In genomic region chrX:129540068-129540653, GRCh38 we compare ENCODE assay signal across 8 cellular contexts. TPM values are rescaled to one million over a fixed set of nuclear protein-coding genes. Genes with fewer than 3 reads are reported as not detected.
DNase-seq lines count a peak whose midpoint lies in the region; ATAC-seq lines count a peak whose summit lies in the region.

TSS of gene OCRL (plus strand) at chrX:129540259. CDS start at chrX:129540440, 181 bp downstream.

- whole genome bisulfite sequencing in esophagus, 2 donors = 1 to 32% methylated on average over 35 to 45 of the region's 60 CpGs

- peaks cover 7% of the 10 kb centered on the region for H3K4me1 Mint-ChIP-seq in stimulated activated naive CD8-positive, alpha-beta T cell treated with anti-CD3 and anti-CD28 coated beads, Interleukin-15, amount 100 ng/mL, for 72 hours

- no peaks in the 10 kb centered on the region for H3K4me1 ChIP-seq in esophagus (ENCODE audit: control insufficient read depth in 2 of 2, insufficient read depth in 2 of 2, low read length in 1 of 2)
- peaks cover 5% of the 10 kb centered on the region for H3K4me1 ChIP-seq in mucosa of stomach (ENCODE audit: control insufficient read depth, insufficient read depth, low read length)

- H3K36me3 ChIP-seq in esophagus (ENCODE audit: control insufficient read depth in 2 of 2, insufficient read depth in 2 of 2, low read length in 1 of 2) (no peaks in the 10 kb centered on the region), mucosa of stomach (ENCODE audit: control insufficient read depth, insufficient read depth, low read length) (no peaks in the 10 kb centered on the region)

- H3K9me3 Mint-ChIP-seq in stimulated activated naive CD8-positive, alpha-beta T cell treated with anti-CD3 and anti-CD28 coated beads, Interleukin-15, amount 100 ng/mL, for 72 hours = no peaks in the 10 kb centered on the region

- DNase-seq in COLO829 (ENCODE audit: low spot score) (peak; percentile 52), NCI-H82 (lab: John Stamatoyannopoulos, UW) (peak; percentile 85)
- DNase-seq in activated CD8-positive, alpha-beta memory T cell treated with anti-CD3 and anti-CD28 coated beads, Interleukin-2, amount 50 U/mL, for 48 hours = peak; percentile 67
- peak; percentile 47 to 61 for DNase-seq in stimulated activated naive CD8-positive, alpha-beta T cell treated with anti-CD3 and anti-CD28 coated beads, Interleukin-15, amount 100 ng/mL, for 72 hours

- H3K27me3 ChIP-seq in esophagus (ENCODE audit: control insufficient read depth in 1 of 2, insufficient read depth in 2 of 2, low read length in 2 of 2) = no peaks in the 10 kb centered on the region
- H3K27me3 ChIP-seq in mucosa of stomach (ENCODE audit: control insufficient read depth, insufficient read depth, low read length) = no peaks in the 10 kb centered on the region

- H3K9me3 ChIP-seq in esophagus (ENCODE audit: control insufficient read depth in 2 of 2, insufficient read depth in 1 of 2, low read depth in 1 of 2, low read length in 1 of 2) (no peaks in the 10 kb centered on the region), mucosa of stomach (ENCODE audit: control insufficient read depth, low read length) (no peaks in the 10 kb centered on the region)

- no peaks in the 10 kb centered on the region for H3K27me3 Mint-ChIP-seq in stimulated activated naive CD8-positive, alpha-beta T cell treated with anti-CD3 and anti-CD28 coated beads, Interleukin-15, amount 100 ng/mL, for 72 hours

- H3K9ac ChIP-seq in mucosa of stomach (ENCODE audit: low read length) = peak within 1 kb of the TSS; percentile 61

- peak within 1 kb of the TSS in 1 of 2 donors; percentile 55 for H3K27ac Mint-ChIP-seq in stimulated activated naive CD8-positive, alpha-beta T cell treated with anti-CD3 and anti-CD28 coated beads, Interleukin-15, amount 100 ng/mL, for 72 hours

- peak within 1 kb of the TSS; percentile 64 to 74 for H3K27ac ChIP-seq in esophagus (ENCODE audit: low read depth in 2 of 2, low read length in 1 of 2)

- H3K4me3 Mint-ChIP-seq in stimulated activated naive CD8-positive, alpha-beta T cell treated with anti-CD3 and anti-CD28 coated beads, Interleukin-15, amount 100 ng/mL, for 72 hours = peak within 1 kb of the TSS; percentile 76

- H3K4me3 ChIP-seq in esophagus (ENCODE audit: low read depth in 1 of 2, low read length in 2 of 2) = peak within 1 kb of the TSS; percentile 59 to 73
- peak within 1 kb of the TSS; percentile 56 for H3K4me3 ChIP-seq in mucosa of stomach (ENCODE audit: low read length)

- peak; percentile 97 for ATAC-seq in GM19395 (IDR thresholded peaks at IDR 0.05; ENCODE audit: unreplicated experiment)
- ATAC-seq in HG03460 (IDR thresholded peaks at IDR 0.05; ENCODE audit: unreplicated experiment) = peak; percentile 96
- ATAC-seq in stimulated activated naive CD8-positive, alpha-beta T cell treated with anti-CD3 and anti-CD28 coated beads, Interleukin-15, amount 100 ng/mL, for 72 hours = peak; percentile 88

RNA-seq across cellular contexts. Expression of gene OCRL, which starts in this region (rescaled TPM):
- polyA plus RNA-seq in esophagus = 1 to 10 TPM; 6.4 to 7.5 TPM

Comparison
In these comparisons a context has a peak if more than half of its experiments do, and no peak if none do; other contexts are left out.
1. Peak in every context shown above with its lines: DNase-seq, ATAC-seq, H3K4me3 ChIP-seq and H3K27ac ChIP-seq.